ENCODE assay signal across 1 cellular context in genomic region chr1:205947024-205947423, GRCh38.
TF ChIP-seq lines count a peak whose summit lies in the region.

No MANE protein-coding gene starts in this region.

TF ChIP-seq in IMR-90, 13 proteins besides CTCF, POLR2A, EP300 and RAD21:
- no peak for TF ChIP-seq MAFK (IDR thresholded peaks at IDR 0.05; ENCODE audit: low read depth, low read length)
- TF ChIP-seq CEBPB (IDR thresholded peaks at IDR 0.05; ENCODE audit: low read depth, low read length) = no peak
- TF ChIP-seq NFE2L2 (IDR thresholded peaks at IDR 0.05; ENCODE audit: low read depth, low read length) = no peak
- TF ChIP-seq BHLHE40 (IDR thresholded peaks at IDR 0.05; ENCODE audit: low read depth, low read length) = no peak
- TF ChIP-seq USF2 (IDR thresholded peaks at IDR 0.05; ENCODE audit: low read depth, low read length) = no peak
- TF ChIP-seq MAZ (IDR thresholded peaks at IDR 0.05; ENCODE audit: borderline replicate concordance, low read depth, low read length) = no peak
- no peak for TF ChIP-seq SMC3 (IDR thresholded peaks at IDR 0.05; ENCODE audit: low read depth, low read length)
- no peak for TF ChIP-seq MXI1 (IDR thresholded peaks at IDR 0.05; ENCODE audit: borderline replicate concordance, low read depth, low read length)
- no peak for TF ChIP-seq RCOR1 (IDR thresholded peaks at IDR 0.05; ENCODE audit: insufficient replicate concordance, low read length)
- TF ChIP-seq ELK1 (IDR thresholded peaks at IDR 0.05; ENCODE audit: borderline replicate concordance, low read depth, low read length) = no peak
- TF ChIP-seq CHD1 (IDR thresholded peaks at IDR 0.05; ENCODE audit: low read depth, low read length) = no peak
- no peak for TF ChIP-seq RFX5 (IDR thresholded peaks at IDR 0.05; ENCODE audit: low read depth, low read length)
- TF ChIP-seq FOS (IDR thresholded peaks at IDR 0.05; ENCODE audit: low read depth, low read length) = no peak
